ENCODE assay signal across 1 cellular context in the genomic region with DNA sequence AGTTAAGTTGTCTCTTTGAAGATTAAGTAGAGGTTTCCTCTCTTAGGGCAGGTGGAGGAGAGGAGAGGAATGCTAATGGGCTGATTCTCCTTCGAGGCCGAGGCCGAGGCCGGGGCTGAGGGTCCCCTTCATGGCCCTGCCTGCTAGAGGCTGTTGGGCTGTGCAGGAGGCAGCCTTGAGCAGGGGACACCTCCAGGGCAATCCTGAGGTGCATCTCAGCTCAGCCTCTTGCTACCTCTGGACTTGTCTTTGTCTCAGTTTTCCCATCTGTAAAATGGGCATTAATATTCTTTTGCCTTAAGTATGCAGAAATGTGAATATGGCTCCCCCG.
A peak's percentile ranks its signal among the peaks of the same experiment; 100 is the strongest.
TF ChIP-seq lines count a peak whose summit lies in the region.

No MANE protein-coding gene starts in this region.

TF ChIP-seq in HepG2, 621 proteins besides CTCF, POLR2A, EP300 and RAD21:
- TF ChIP-seq JUNB (CRISPR knock-in tag; IDR thresholded peaks at IDR 0.05; ENCODE audit: borderline replicate concordance) (no peak), ZNF629 (CRISPR knock-in tag; conservative IDR thresholded peaks at IDR 0.05) (peak; percentile 48; the same call in 1 of the 2 replicates)
- TF ChIP-seq, protein P1, sequence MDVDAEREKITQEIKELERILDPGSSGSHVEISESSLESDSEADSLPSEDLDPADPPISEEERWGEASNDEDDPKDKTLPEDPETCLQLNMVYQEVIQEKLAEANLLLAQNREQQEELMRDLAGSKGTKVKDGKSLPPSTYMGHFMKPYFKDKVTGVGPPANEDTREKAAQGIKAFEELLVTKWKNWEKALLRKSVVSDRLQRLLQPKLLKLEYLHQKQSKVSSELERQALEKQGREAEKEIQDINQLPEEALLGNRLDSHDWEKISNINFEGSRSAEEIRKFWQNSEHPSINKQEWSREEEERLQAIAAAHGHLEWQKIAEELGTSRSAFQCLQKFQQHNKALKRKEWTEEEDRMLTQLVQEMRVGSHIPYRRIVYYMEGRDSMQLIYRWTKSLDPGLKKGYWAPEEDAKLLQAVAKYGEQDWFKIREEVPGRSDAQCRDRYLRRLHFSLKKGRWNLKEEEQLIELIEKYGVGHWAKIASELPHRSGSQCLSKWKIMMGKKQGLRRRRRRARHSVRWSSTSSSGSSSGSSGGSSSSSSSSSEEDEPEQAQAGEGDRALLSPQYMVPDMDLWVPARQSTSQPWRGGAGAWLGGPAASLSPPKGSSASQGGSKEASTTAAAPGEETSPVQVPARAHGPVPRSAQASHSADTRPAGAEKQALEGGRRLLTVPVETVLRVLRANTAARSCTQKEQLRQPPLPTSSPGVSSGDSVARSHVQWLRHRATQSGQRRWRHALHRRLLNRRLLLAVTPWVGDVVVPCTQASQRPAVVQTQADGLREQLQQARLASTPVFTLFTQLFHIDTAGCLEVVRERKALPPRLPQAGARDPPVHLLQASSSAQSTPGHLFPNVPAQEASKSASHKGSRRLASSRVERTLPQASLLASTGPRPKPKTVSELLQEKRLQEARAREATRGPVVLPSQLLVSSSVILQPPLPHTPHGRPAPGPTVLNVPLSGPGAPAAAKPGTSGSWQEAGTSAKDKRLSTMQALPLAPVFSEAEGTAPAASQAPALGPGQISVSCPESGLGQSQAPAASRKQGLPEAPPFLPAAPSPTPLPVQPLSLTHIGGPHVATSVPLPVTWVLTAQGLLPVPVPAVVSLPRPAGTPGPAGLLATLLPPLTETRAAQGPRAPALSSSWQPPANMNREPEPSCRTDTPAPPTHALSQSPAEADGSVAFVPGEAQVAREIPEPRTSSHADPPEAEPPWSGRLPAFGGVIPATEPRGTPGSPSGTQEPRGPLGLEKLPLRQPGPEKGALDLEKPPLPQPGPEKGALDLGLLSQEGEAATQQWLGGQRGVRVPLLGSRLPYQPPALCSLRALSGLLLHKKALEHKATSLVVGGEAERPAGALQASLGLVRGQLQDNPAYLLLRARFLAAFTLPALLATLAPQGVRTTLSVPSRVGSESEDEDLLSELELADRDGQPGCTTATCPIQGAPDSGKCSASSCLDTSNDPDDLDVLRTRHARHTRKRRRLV (CRISPR knock-in tag; IDR thresholded peaks at IDR 0.05) = no peak
